In genomic region chr18:34153711-34154110, GRCh38 we compare ENCODE assay signal across 9 cellular contexts.
DNase-seq lines count a peak whose midpoint lies in the region; ATAC-seq, FAIRE-seq and TF ChIP-seq lines count a peak whose summit lies in the region.
"Had no signal": no experiment of that assay in that cellular context is flagged by ENCODE, and none has a peak within 500 bp of the region (broad histone marks: within the 10 kb centered on the region; RNA-seq: fewer than 3 reads in every experiment).

No MANE protein-coding gene starts in this region.

- no peak for TF ChIP-seq POLR2A in thyroid gland (IDR thresholded peaks at IDR 0.05)

- H3K4me1 ChIP-seq in thyroid gland: peaks cover 0 to under 1% of the 10 kb centered on the region in 2 donors

- WGBS in thyroid gland, 2 donors: 66% methylated on average over 1 of the region's 1 CpG

- no peak for FAIRE-seq in RCC 7860 (lab: Jason Lieb, UNC)

- H3K4me3 ChIP-seq in thyroid gland (replicated peaks in 1 of 3): no peak overlapping the region

- no peaks in the 10 kb centered on the region for H3K9me3 ChIP-seq in thyroid gland

- ATAC-seq in GM18511 (IDR thresholded peaks at IDR 0.05; ENCODE audit: unreplicated experiment): peak; percentile 81
- peak; percentile 57 for ATAC-seq in HG03135 (IDR thresholded peaks at IDR 0.05; ENCODE audit: unreplicated experiment)
- ATAC-seq in GM19455 (IDR thresholded peaks at IDR 0.05; ENCODE audit: unreplicated experiment): no peak

- CTCF ChIA-PET in GM10248 (lab: Yijun Ruan, JAX): interaction anchor here (1.0 to 1.5 kb wide), 2 partner anchors 31 kb away, joined by 5 to 6 read pairs; no protein-coding TSS in a partner anchor

- no peak overlapping the region for H3K27ac ChIP-seq in thyroid gland

- POLR2A ChIA-PET in GM10248 (lab: Yijun Ruan, JAX): no interaction called here

- no peaks in the 10 kb centered on the region for H3K27me3 ChIP-seq in thyroid gland

- H3K36me3 ChIP-seq in thyroid gland: no peaks in the 10 kb centered on the region

- intact Hi-C loops in thyroid gland (cut with DNase I): no loop called here

- DNase-seq in RCC 7860 (ENCODE audit: low spot score) (peak; percentile 44), lung microvascular endothelial cell (ENCODE audit: low read depth in 2 of 2) (peak; percentile 8 to 34), thyroid gland (no peak), GM10248 (ENCODE audit: extremely low spot score) (no peak), epidermal melanocyte (ENCODE audit: insufficient read length, low spot score) (no peak)
- DNase-seq: NCI-H524 had no signal

- TF ChIP-seq CTCF in thyroid gland (IDR thresholded peaks at IDR 0.05) (no peak), GM10248 (IDR thresholded peaks at IDR 0.05; ENCODE audit: control extremely low read depth, extremely low read depth, low read depth, missing control alignments) (no peak)

Comparison
In these comparisons a context has a peak if more than half of its experiments do, and no peak if none do; other contexts are left out.
1. DNase-seq: peak in RCC 7860 (single experiment) and lung microvascular endothelial cell (2 of 2); none in thyroid gland (0 of 2), GM10248 (single experiment) and epidermal melanocyte (single experiment).